16 cellular contexts compared by ENCODE assay signal in the genomic region with DNA sequence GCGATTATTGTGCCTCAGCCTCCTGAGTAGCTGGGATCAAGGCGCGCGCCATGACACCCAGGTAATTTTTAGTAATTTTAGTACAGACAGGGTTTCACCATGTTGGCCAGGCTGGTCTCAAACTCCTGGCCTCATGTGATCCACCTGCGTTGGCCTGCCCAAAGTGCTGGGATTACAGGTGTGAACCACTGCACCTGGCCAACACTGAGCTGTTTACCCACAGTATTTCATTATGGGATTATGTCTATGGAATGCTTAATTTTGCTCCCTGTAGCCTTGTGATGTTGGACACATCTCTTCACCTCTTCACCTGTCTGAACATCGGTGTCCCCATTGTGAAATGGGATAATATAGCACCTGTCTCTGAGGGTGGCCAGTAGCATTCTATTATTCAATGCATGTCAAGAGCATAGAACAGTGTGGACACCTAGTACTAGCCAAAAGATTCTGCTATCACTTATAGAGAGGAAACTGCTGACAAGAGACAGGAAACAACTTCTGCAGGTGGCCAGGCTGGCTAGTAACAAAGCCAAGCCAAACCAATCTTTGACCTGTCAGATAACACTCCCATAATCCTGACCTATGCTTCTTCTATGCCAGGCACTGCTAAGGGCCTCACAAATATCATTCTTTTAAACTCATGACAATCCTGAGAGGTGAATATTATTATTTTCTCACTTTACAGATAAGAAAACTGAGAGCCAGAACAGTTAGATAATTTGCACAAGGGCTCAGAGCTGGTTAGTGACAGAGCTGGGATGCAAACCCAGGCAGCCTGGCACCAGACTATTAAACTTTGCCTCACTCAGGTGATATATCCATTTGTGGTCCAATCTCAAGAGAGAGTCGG. TPM values are rescaled to one million over a fixed set of nuclear protein-coding genes. Genes with fewer than 3 reads are reported as not detected.
DNase-seq lines count a peak whose midpoint lies in the region; ATAC-seq and TF ChIP-seq lines count a peak whose summit lies in the region.
"Had no signal": no experiment of that assay in that cellular context is flagged by ENCODE, and none has a peak within 500 bp of the region (broad histone marks: within the 10 kb centered on the region; RNA-seq: fewer than 3 reads in every experiment).

No MANE protein-coding gene starts in this region.

- intact Hi-C loops in heart right ventricle (cut with DNase I) (loop anchor here in 5 of 10 donors (2.0 to 10.0 kb wide), 7 partner anchors 52 to 150 kb away; no protein-coding TSS in a partner anchor), right lobe of liver (cut with DNase I) (loop anchor here in 1 of 2 donors (5.0 kb wide), 1 partner anchor 145 kb away; no protein-coding TSS in a partner anchor)

- TF ChIP-seq POLR2A in right lobe of liver (IDR thresholded peaks at IDR 0.05) = no peak

- H3K4me3 Mint-ChIP-seq in activated naive CD8-positive, alpha-beta T cell treated with anti-CD3 and anti-CD28 coated beads, Interleukin-2, amount 50 U/mL, for 24 hours = no peak overlapping the region

- no peaks in the 10 kb centered on the region for H3K36me3 ChIP-seq in MM.1S (replicated peaks; ENCODE audit: insufficient read depth, low read length)
- H3K36me3 ChIP-seq in heart right ventricle = no peaks in the 10 kb centered on the region
- H3K36me3 ChIP-seq in right lobe of liver = no peaks in the 10 kb centered on the region

- H3K4me1 ChIP-seq in MM.1S (ENCODE audit: low read length) (peaks cover 32% of the 10 kb centered on the region), heart right ventricle (peaks cover 0 to 19% (median 7%) of the 10 kb centered on the region in 9 donors), right lobe of liver (peaks cover 0 to 26% (median 8%) of the 10 kb centered on the region in 4 donors)

- H3K27ac Mint-ChIP-seq in activated naive CD8-positive, alpha-beta T cell treated with anti-CD3 and anti-CD28 coated beads, Interleukin-2, amount 50 U/mL, for 24 hours = no peak overlapping the region

- no peaks in the 10 kb centered on the region for H3K27me3 ChIP-seq in MM.1S (replicated peaks; ENCODE audit: insufficient read depth, low read length)
- no peaks in the 10 kb centered on the region for H3K27me3 ChIP-seq in heart right ventricle
- H3K27me3 ChIP-seq in right lobe of liver = no peaks in the 10 kb centered on the region

- no peaks in the 10 kb centered on the region for H3K9me2 ChIP-seq in MM.1S (replicated peaks; ENCODE audit: insufficient read depth, low read length)
- H3K9me2 ChIP-seq: SK-N-SH had no signal

- H3K27ac ChIP-seq in MM.1S (ENCODE audit: low read length) (peak overlapping the region; percentile 60), heart right ventricle (no peak overlapping the region), right lobe of liver (peak overlapping the region in 1 of 3 donors; percentile 33)
- H3K27ac ChIP-seq: PC-9 had no signal

- ATAC-seq in heart right ventricle (peak in 5 of 8 donors; percentile 37 to 49 (median 47)), right lobe of liver (peak; percentile 78 to 87 (median 85)), HG02938 (IDR thresholded peaks at IDR 0.05; ENCODE audit: unreplicated experiment) (no peak)
- ATAC-seq in activated naive CD8-positive, alpha-beta T cell treated with anti-CD3 and anti-CD28 coated beads, Interleukin-2, amount 50 U/mL, for 24 hours = no peak

- H3K9me3 Mint-ChIP-seq in activated naive CD8-positive, alpha-beta T cell treated with anti-CD3 and anti-CD28 coated beads, Interleukin-2, amount 50 U/mL, for 24 hours = no peaks in the 10 kb centered on the region

- H3K27me3 Mint-ChIP-seq in activated naive CD8-positive, alpha-beta T cell treated with anti-CD3 and anti-CD28 coated beads, Interleukin-2, amount 50 U/mL, for 24 hours = no peaks in the 10 kb centered on the region

- H4K20me1 ChIP-seq in MM.1S (ENCODE audit: insufficient read depth, low read length) = no peaks in the 10 kb centered on the region

- H3K4me2 ChIP-seq in MM.1S (ENCODE audit: low read depth, low read length) = peak overlapping the region; percentile 5; the same call in 1 of the 2 replicates
- H3K4me2 ChIP-seq: SK-N-SH had no signal

- H3K4me1 Mint-ChIP-seq in activated naive CD8-positive, alpha-beta T cell treated with anti-CD3 and anti-CD28 coated beads, Interleukin-2, amount 50 U/mL, for 24 hours = peaks cover 22% of the 10 kb centered on the region

- 77 to 84% methylated on average over 7 of the region's 7 CpGs for WGBS in heart right ventricle, 2 donors
- WGBS in right lobe of liver (ENCODE audit: insufficient coverage, low coverage, low lambda C conversion rate, missing lambda C conversion rate) = 46% methylated on average over 4 of the region's 7 CpGs

- peaks cover 10% of the 10 kb centered on the region; the same call in 1 of the 2 replicates for H3F3A ChIP-seq in MM.1S (ENCODE audit: insufficient read depth, low read length)

- H3K9ac ChIP-seq in MM.1S (ENCODE audit: low read length) = no peak overlapping the region
- H3K9ac ChIP-seq: SK-N-SH had no signal

- TF ChIP-seq CTCF in MM.1S (IDR thresholded peaks at IDR 0.05; ENCODE audit: low read length) (no peak), heart right ventricle (IDR thresholded peaks at IDR 0.05) (no peak), right lobe of liver (IDR thresholded peaks at IDR 0.05) (no peak)

- H3K4me3 ChIP-seq in MM.1S (ENCODE audit: low read length) = no peak overlapping the region
- no peak overlapping the region for H3K4me3 ChIP-seq in heart right ventricle
- H3K4me3 ChIP-seq in right lobe of liver = no peak overlapping the region
- H3K4me3 ChIP-seq: PC-9 had no signal

- DNase-seq in MM.1S (peak; percentile 56), RPMI8226 (peak; percentile 63), heart right ventricle (no peak), right lobe of liver (no peak), NCI-H524 (lab: John Stamatoyannopoulos, UW) (no peak), CD1c-positive myeloid dendritic cell (ENCODE audit: extremely low spot score) (no peak)
- no peak for DNase-seq in activated naive CD8-positive, alpha-beta T cell treated with anti-CD3 and anti-CD28 coated beads, Interleukin-2, amount 50 U/mL, for 24 hours
- DNase-seq: ACHN, EL, IMR-90, NCI-H1436, NCI-H2081 treated with DMSO at 0.1 percent for 48 hours, NCI-H345, PC-9, SK-N-SH had no signal

- H3K9me3 ChIP-seq in MM.1S (replicated peaks; ENCODE audit: insufficient read depth, low read length) (no peaks in the 10 kb centered on the region), heart right ventricle (peaks cover 0 to 9% (median 0%) of the 10 kb centered on the region in 11 donors), right lobe of liver (no peaks in the 10 kb centered on the region)
- H3K9me3 ChIP-seq: SK-N-SH had no signal

- H3K36me3 Mint-ChIP-seq in activated naive CD8-positive, alpha-beta T cell treated with anti-CD3 and anti-CD28 coated beads, Interleukin-2, amount 50 U/mL, for 24 hours (ENCODE audit: low read depth) = peaks cover 3% of the 10 kb centered on the region

- no peaks in the 10 kb centered on the region for H3K79me2 ChIP-seq in MM.1S (ENCODE audit: low read length)

- H2AFZ ChIP-seq in MM.1S (ENCODE audit: low read length) = peak overlapping the region; percentile 22; the same call in 1 of the 2 replicates

RNA-seq across cellular contexts. Expression of a gene that starts 29.4 kb away (rescaled TPM):
- total RNA-seq in heart right ventricle = 10 to 100 TPM; 15.2 to 30.5 (median 26.2) TPM
- 10 to 100 TPM; 15.4 to 20.9 TPM for polyA plus RNA-seq in heart right ventricle
- 1 to 10 TPM in 2 of 6 experiments, under 1 TPM in 4; 0.61 to 1.8 (median 0.85) TPM for total RNA-seq in right lobe of liver

Comparison
In these comparisons a context has a peak if more than half of its experiments do, and no peak if none do; other contexts are left out.
1. DNase-seq: peak in MM.1S (single experiment) and RPMI8226 (single experiment); none in heart right ventricle (0 of 2), right lobe of liver (0 of 3), activated naive CD8-positive, alpha-beta T cell treated with anti-CD3 and anti-CD28 coated beads, Interleukin-2, amount 50 U/mL, for 24 hours (single experiment), NCI-H524 (0 of 2) and CD1c-positive myeloid dendritic cell (single experiment).
2. ATAC-seq: peak in heart right ventricle (5 of 8) and right lobe of liver (4 of 4); none in HG02938 (single experiment) and activated naive CD8-positive, alpha-beta T cell treated with anti-CD3 and anti-CD28 coated beads, Interleukin-2, amount 50 U/mL, for 24 hours (single experiment).
3. RNA of a gene that starts 29.4 kb away (total RNA-seq): 15.2 to 30.5 TPM in heart right ventricle; 0.61 to 1.8 TPM in right lobe of liver; every median in the first group is over 4 times any median in the second.